Comparison of ENCODE assay signal across 23 cellular contexts in the genomic region with DNA sequence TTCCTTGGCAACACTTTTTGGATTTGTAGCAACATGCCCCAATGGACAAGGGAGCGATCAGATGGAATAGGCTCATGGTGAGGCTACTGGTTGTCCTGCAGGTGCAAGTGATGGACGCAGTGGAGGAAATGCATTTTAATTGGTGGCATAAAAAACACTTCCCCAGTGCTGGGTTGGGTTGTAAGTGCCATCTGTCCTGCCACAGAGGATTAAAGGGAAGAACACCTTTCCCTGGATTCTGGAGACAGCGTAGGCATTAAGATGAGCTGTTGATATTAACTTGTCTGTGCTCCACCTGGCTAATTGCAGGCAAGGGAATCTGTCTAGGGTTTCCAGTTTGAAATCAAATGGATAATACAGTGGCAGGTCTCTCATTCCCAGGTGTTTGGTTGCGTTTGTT.
"Had no signal": no experiment of that assay in that cellular context is flagged by ENCODE, and none has a peak within 500 bp of the region (broad histone marks: within the 10 kb centered on the region; RNA-seq: fewer than 3 reads in every experiment).

No MANE protein-coding gene starts in this region.

- ATAC-seq: activated naive CD8-positive, alpha-beta T cell treated with anti-CD3 and anti-CD28 coated beads, Interleukin-2, amount 50 U/mL, for 24 hours; activated T-helper 17 cell treated with anti-CD3 and anti-CD28 coated beads, Interleukin-2, amount 50 U/mL, for 72 hours; effector memory CD8-positive, alpha-beta T cell; gastrocnemius medialis; left ventricle myocardium superior; stimulated activated naive CD8-positive, alpha-beta T cell treated with anti-CD3 and anti-CD28 coated beads, Interleukin-15, Interleukin-2, amounts not matched to agents 100 U/mL and 50 U/mL, for 24 hours; WTC11 had no signal

- DNase-seq: activated CD4-positive, alpha-beta memory T cell treated with anti-CD3 and anti-CD28 coated beads, Interleukin-2, amount 10 ng/mL, durations not matched to agents 7 days and 5 days; activated CD4-positive, alpha-beta T cell treated with anti-CD3 and anti-CD28 coated beads for 1 hour; activated CD4-positive, alpha-beta T cell treated with anti-CD3 and anti-CD28 coated beads, Interleukin-2, amount 10 ng/mL, durations not matched to agents 7 days and 5 days; activated CD8-positive, alpha-beta memory T cell treated with anti-CD3 and anti-CD28 coated beads, Interleukin-2, amount 50 U/mL, for 48 hours; activated gamma-delta T cell treated with Interleukin-2 at 50 U/mL for 16 hours; activated naive CD8-positive, alpha-beta T cell treated with anti-CD3 and anti-CD28 coated beads, Interleukin-2, amount 50 U/mL, for 24 hours; activated T-cell treated with anti-CD3 and anti-CD28 coated beads, Interleukin-2, amount 50 U/mL, for 24 hours; amygdala; caudate nucleus; cortex of kidney; effector memory CD8-positive, alpha-beta T cell; erythroblast; gastrocnemius medialis; glutamatergic neuron; islet precursor cell; left ventricle myocardium superior; right lobe of liver; stimulated activated CD4-positive, alpha-beta T cell treated with anti-CD3 and anti-CD28 coated beads, Interleukin-2, amount 100 ng/mL, for 48 hours; stimulated activated naive CD8-positive, alpha-beta T cell treated with anti-CD3 and anti-CD28 coated beads, Interleukin-15, Interleukin-2, amounts not matched to agents 100 U/mL and 50 U/mL, for 24 hours; testis; transverse colon had no signal
